8 cellular contexts compared by ENCODE assay signal in the genomic region with DNA sequence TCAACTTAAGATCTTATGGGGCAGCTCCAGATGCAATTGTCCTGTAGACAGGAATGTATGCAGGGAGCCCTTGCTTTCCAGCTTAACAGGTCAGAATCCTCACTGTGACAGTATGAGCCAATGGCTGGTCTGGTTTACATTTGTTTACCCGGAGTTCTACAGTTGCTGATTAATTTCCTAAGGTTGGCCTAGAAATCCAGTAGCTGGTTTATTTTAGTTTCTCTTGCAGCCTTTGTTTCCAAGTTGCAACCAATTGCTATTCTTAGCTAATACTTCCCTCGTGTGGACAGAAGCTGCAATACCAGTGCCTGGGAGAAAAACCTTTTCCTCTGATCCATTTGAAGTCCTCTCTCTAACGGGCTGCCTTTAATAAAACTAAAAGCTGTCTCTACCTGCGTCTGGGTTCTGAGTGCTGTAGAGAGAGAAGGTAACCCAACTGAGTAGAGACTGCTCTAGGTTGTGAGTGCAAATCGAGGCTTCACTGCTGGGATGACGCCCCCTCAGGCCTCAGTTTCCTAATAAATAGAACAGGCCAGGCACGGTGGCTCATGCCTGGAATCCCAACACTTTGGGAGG. TPM values are rescaled to one million over a fixed set of nuclear protein-coding genes. Genes with fewer than 3 reads are reported as not detected.
DNase-seq lines count a peak whose midpoint lies in the region; ATAC-seq and TF ChIP-seq lines count a peak whose summit lies in the region.

No MANE protein-coding gene starts in this region.

- H3K36me3 Mint-ChIP-seq in activated T-helper 17 cell treated with anti-CD3 and anti-CD28 coated beads, Interleukin-2, amount 50 U/mL, for 72 hours (ENCODE audit: low read depth) = no peaks in the 10 kb centered on the region

- ATAC-seq in activated T-helper 17 cell treated with anti-CD3 and anti-CD28 coated beads, Interleukin-2, amount 50 U/mL, for 72 hours (replicated peaks) = peak; percentile 26
- no peak for ATAC-seq in HG03095 (IDR thresholded peaks at IDR 0.05; ENCODE audit: unreplicated experiment)

- no peak overlapping the region for H3K4me3 Mint-ChIP-seq in activated T-helper 17 cell treated with anti-CD3 and anti-CD28 coated beads, Interleukin-2, amount 50 U/mL, for 72 hours

- H3K27me3 Mint-ChIP-seq in activated T-helper 17 cell treated with anti-CD3 and anti-CD28 coated beads, Interleukin-2, amount 50 U/mL, for 72 hours = no peaks in the 10 kb centered on the region

- H3K27ac ChIP-seq in HL-60 (replicated peaks) = no peak overlapping the region

- DNase-seq in DMS153 treated with DMSO at 0.1 percent for 48 hours (lab: John Stamatoyannopoulos, UW; ENCODE audit: unreplicated experiment) = peak; percentile 50
- peak in 1 of 2 experiments; percentile 58 for DNase-seq in HL-60 (ENCODE audit: low read depth in 1 of 2, low spot score in 1 of 2)
- peak; percentile 5 for DNase-seq in NCI-H748 treated with DMSO at 0.1 percent for 48 hours (lab: John Stamatoyannopoulos, UW)
- DNase-seq in glomerular endothelial cell (ENCODE audit: extremely low read depth, low read depth, low spot score) = peak; percentile 48
- peak; percentile 77 for DNase-seq in pons (ENCODE audit: low spot score)
- DNase-seq in effector CD8-positive, alpha-beta T cell (lab: John Stamatoyannopoulos, UW) = no peak

- no peaks in the 10 kb centered on the region for H3K4me1 Mint-ChIP-seq in activated T-helper 17 cell treated with anti-CD3 and anti-CD28 coated beads, Interleukin-2, amount 50 U/mL, for 72 hours

- no peak overlapping the region for H3K27ac Mint-ChIP-seq in activated T-helper 17 cell treated with anti-CD3 and anti-CD28 coated beads, Interleukin-2, amount 50 U/mL, for 72 hours

- H3K9me3 Mint-ChIP-seq in activated T-helper 17 cell treated with anti-CD3 and anti-CD28 coated beads, Interleukin-2, amount 50 U/mL, for 72 hours = no peaks in the 10 kb centered on the region

- H3K27me3 ChIP-seq in HL-60 (ENCODE audit: insufficient read depth, poor library complexity, severe bottlenecking) = no peaks in the 10 kb centered on the region

- H3K4me3 ChIP-seq in HL-60 (replicated peaks; ENCODE audit: insufficient read depth, low read length) = no peak overlapping the region

- peak; percentile 74 for TF ChIP-seq CTCF in HL-60 (IDR thresholded peaks at IDR 0.05; ENCODE audit: insufficient read depth, low read length)

RNA-seq across cellular contexts. Expression of a gene that starts 45.9 kb away (rescaled TPM):
- total RNA-seq in activated T-helper 17 cell treated with anti-CD3 and anti-CD28 coated beads, Interleukin-2, amount 50 U/mL, for 72 hours = 10 to 100 TPM; 52.7 to 54.2 TPM
- 21.5 and 31.4 TPM in 2 replicates for total RNA-seq in glomerular endothelial cell
